Comparison of ENCODE assay signal across 1 cellular context in the genomic region with DNA sequence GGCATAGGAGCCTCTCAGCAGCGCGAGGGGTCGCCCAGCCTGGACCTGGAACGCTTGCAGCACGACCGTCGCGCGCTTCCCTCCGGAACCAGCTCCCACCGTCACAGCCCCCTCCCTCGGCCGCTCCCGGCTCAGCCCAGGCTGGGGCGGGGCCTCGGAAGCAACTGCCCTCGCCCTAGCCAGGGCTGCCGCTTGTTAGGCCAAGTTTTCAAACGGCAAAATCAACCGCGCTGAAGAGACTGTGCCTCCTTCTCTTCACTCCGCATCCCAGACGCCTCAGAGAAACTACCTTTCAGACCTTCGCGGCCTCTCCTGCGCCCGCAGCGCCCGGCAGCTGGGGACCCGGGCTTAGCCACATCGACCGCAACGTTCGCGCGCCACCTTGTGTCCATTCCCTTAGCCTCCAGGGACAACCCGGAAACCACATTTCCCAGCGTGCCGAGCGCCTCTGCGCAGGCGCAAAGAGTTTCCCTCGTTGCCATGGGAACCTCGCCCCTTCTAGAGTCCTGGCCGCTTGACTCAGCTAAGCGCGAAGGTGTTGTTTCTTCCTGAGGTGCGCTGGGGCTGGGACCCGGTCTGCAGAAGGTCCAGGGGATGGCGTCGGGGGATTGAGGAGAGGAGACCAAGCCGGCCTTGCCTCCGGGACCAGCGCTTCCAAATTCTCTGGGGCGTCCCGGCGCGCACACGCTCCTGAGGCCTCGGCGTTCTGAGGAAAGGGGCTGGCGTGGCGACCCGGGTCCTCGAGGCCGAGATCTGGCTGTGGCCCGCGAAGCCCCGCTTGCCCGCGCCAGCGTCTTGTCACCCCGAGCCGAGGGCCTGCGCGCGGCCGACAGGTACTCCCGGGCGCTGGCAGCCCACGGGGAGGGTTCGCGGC.
A peak's percentile ranks its signal among the peaks of the same experiment; 100 is the strongest.
TF ChIP-seq lines count a peak whose summit lies in the region.

No MANE protein-coding gene starts in this region.

TF ChIP-seq in K562, 482 proteins besides CTCF, POLR2A, EP300 and RAD21 (continued from another document):
- TF ChIP-seq ZNF3 (CRISPR knock-in tag; IDR thresholded peaks at IDR 0.05) (no peak), RAD51 (IDR thresholded peaks at IDR 0.05; ENCODE audit: borderline replicate concordance, low read depth) (no peak), ZNF175 (CRISPR knock-in tag; IDR thresholded peaks at IDR 0.05; ENCODE audit: low read depth) (peak; percentile 77), ZNF717 (CRISPR knock-in tag; IDR thresholded peaks at IDR 0.05) (no peak), SP2 (IDR thresholded peaks at IDR 0.05; ENCODE audit: extremely low read depth, low read depth, low read length, poor library complexity, severe bottlenecking) (no peak), PYGO2 (tag; IDR thresholded peaks at IDR 0.05) (no peak), ZNF24 (IDR thresholded peaks at IDR 0.05) (no peak), LARP7 (IDR thresholded peaks at IDR 0.05) (no peak), HLTF (IDR thresholded peaks at IDR 0.05) (no peak; the same call in 1 of the 2 replicates), PHTF2 (CRISPR knock-in tag; IDR thresholded peaks at IDR 0.05) (no peak), BRF1 (IDR thresholded peaks at IDR 0.05; ENCODE audit: borderline replicate concordance, extremely low read depth, insufficient read length) (no peak), ASH1L (IDR thresholded peaks at IDR 0.05; ENCODE audit: borderline replicate concordance, low read depth, partially characterized antibody) (no peak), HNRNPUL1 (IDR thresholded peaks at IDR 0.05; ENCODE audit: low read length) (no peak), MTF1 (CRISPR knock-in tag; IDR thresholded peaks at IDR 0.05; ENCODE audit: borderline replicate concordance) (no peak), RHOXF2B (CRISPR knock-in tag; conservative IDR thresholded peaks at IDR 0.05) (no peak), MAZ (CRISPR knock-in tag; conservative IDR thresholded peaks at IDR 0.05 in 1 of 2, IDR thresholded peaks at IDR 0.05 in 1 of 2) (peak; percentile 92 to 99), JUN (IDR thresholded peaks at IDR 0.05; ENCODE audit: borderline replicate concordance, low read depth, low read length) (0 out of 2 replicates have a peak, but pooled peaks have one; percentile 7), JUN (CRISPR knock-in tag; IDR thresholded peaks at IDR 0.05; ENCODE audit: borderline replicate concordance) (peak; percentile 50; the same call in 1 of the 2 replicates), TFAM (CRISPR knock-in tag; conservative IDR thresholded peaks at IDR 0.05) (no peak)
- TF ChIP-seq, protein P1, sequence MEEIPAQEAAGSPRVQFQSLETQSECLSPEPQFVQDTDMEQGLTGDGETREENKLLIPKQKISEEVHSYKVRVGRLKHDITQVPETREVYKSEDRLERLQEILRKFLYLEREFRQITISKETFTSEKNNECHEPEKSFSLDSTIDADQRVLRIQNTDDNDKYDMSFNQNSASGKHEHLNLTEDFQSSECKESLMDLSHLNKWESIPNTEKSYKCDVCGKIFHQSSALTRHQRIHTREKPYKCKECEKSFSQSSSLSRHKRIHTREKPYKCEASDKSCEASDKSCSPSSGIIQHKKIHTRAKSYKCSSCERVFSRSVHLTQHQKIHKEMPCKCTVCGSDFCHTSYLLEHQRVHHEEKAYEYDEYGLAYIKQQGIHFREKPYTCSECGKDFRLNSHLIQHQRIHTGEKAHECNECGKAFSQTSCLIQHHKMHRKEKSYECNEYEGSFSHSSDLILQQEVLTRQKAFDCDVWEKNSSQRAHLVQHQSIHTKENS (CRISPR knock-in tag; IDR thresholded peaks at IDR 0.05) = no peak
- TF ChIP-seq, protein P2, sequence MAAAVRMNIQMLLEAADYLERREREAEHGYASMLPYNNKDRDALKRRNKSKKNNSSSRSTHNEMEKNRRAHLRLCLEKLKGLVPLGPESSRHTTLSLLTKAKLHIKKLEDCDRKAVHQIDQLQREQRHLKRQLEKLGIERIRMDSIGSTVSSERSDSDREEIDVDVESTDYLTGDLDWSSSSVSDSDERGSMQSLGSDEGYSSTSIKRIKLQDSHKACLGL (CRISPR knock-in tag; IDR thresholded peaks at IDR 0.05; ENCODE audit: borderline replicate concordance, poor library complexity, severe bottlenecking) = no peak
- TF ChIP-seq, protein P3, sequence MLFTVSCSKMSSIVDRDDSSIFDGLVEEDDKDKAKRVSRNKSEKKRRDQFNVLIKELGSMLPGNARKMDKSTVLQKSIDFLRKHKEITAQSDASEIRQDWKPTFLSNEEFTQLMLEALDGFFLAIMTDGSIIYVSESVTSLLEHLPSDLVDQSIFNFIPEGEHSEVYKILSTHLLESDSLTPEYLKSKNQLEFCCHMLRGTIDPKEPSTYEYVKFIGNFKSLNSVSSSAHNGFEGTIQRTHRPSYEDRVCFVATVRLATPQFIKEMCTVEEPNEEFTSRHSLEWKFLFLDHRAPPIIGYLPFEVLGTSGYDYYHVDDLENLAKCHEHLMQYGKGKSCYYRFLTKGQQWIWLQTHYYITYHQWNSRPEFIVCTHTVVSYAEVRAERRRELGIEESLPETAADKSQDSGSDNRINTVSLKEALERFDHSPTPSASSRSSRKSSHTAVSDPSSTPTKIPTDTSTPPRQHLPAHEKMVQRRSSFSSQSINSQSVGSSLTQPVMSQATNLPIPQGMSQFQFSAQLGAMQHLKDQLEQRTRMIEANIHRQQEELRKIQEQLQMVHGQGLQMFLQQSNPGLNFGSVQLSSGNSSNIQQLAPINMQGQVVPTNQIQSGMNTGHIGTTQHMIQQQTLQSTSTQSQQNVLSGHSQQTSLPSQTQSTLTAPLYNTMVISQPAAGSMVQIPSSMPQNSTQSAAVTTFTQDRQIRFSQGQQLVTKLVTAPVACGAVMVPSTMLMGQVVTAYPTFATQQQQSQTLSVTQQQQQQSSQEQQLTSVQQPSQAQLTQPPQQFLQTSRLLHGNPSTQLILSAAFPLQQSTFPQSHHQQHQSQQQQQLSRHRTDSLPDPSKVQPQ (CRISPR knock-in tag; IDR thresholded peaks at IDR 0.05; ENCODE audit: borderline replicate concordance) = no peak
- TF ChIP-seq, protein P4, sequence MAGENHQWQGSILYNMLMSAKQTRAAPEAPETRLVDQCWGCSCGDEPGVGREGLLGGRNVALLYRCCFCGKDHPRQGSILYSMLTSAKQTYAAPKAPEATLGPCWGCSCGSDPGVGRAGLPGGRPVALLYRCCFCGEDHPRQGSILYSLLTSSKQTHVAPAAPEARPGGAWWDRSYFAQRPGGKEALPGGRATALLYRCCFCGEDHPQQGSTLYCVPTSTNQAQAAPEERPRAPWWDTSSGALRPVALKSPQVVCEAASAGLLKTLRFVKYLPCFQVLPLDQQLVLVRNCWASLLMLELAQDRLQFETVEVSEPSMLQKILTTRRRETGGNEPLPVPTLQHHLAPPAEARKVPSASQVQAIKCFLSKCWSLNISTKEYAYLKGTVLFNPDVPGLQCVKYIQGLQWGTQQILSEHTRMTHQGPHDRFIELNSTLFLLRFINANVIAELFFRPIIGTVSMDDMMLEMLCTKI (IDR thresholded peaks at IDR 0.05; ENCODE audit: partially characterized antibody) = no peak
- TF ChIP-seq, protein P5, sequence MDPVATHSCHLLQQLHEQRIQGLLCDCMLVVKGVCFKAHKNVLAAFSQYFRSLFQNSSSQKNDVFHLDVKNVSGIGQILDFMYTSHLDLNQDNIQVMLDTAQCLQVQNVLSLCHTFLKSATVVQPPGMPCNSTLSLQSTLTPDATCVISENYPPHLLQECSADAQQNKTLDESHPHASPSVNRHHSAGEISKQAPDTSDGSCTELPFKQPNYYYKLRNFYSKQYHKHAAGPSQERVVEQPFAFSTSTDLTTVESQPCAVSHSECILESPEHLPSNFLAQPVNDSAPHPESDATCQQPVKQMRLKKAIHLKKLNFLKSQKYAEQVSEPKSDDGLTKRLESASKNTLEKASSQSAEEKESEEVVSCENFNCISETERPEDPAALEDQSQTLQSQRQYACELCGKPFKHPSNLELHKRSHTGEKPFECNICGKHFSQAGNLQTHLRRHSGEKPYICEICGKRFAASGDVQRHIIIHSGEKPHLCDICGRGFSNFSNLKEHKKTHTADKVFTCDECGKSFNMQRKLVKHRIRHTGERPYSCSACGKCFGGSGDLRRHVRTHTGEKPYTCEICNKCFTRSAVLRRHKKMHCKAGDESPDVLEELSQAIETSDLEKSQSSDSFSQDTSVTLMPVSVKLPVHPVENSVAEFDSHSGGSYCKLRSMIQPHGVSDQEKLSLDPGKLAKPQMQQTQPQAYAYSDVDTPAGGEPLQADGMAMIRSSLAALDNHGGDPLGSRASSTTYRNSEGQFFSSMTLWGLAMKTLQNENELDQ (CRISPR knock-in tag; IDR thresholded peaks at IDR 0.05; ENCODE audit: borderline replicate concordance) = 0 out of 2 replicates have a peak, but pooled peaks have one; percentile 32
- TF ChIP-seq, protein P6, sequence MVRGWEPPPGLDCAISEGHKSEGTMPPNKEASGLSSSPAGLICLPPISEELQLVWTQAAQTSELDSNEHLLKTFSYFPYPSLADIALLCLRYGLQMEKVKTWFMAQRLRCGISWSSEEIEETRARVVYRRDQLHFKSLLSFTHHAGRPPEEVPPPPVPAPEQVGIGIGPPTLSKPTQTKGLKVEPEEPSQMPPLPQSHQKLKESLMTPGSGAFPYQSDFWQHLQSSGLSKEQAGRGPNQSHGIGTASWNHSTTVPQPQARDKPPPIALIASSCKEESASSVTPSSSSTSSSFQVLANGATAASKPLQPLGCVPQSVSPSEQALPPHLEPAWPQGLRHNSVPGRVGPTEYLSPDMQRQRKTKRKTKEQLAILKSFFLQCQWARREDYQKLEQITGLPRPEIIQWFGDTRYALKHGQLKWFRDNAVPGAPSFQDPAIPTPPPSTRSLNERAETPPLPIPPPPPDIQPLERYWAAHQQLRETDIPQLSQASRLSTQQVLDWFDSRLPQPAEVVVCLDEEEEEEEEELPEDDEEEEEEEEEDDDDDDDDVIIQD (CRISPR knock-in tag; IDR thresholded peaks at IDR 0.05) = no peak
- TF ChIP-seq, protein P7, sequence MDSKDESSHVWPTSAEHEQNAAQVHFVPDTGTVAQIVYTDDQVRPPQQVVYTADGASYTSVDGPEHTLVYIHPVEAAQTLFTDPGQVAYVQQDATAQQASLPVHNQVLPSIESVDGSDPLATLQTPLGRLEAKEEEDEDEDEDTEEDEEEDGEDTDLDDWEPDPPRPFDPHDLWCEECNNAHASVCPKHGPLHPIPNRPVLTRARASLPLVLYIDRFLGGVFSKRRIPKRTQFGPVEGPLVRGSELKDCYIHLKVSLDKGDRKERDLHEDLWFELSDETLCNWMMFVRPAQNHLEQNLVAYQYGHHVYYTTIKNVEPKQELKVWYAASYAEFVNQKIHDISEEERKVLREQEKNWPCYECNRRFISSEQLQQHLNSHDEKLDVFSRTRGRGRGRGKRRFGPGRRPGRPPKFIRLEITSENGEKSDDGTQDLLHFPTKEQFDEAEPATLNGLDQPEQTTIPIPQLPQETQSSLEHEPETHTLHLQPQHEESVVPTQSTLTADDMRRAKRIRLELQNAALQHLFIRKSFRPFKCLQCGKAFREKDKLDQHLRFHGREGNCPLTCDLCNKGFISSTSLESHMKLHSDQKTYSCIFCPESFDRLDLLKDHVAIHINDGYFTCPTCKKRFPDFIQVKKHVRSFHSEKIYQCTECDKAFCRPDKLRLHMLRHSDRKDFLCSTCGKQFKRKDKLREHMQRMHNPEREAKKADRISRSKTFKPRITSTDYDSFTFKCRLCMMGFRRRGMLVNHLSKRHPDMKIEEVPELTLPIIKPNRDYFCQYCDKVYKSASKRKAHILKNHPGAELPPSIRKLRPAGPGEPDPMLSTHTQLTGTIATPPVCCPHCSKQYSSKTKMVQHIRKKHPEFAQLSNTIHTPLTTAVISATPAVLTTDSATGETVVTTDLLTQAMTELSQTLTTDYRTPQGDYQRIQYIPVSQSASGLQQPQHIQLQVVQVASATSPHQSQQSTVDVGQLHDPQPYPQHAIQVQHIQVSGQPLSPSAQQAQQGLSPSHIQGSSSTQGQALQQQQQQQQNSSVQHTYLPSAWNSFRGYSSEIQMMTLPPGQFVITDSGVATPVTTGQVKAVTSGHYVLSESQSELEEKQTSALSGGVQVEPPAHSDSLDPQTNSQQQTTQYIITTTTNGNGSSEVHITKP (IDR thresholded peaks at IDR 0.05; ENCODE audit: partially characterized antibody) = peak; percentile 61
- TF ChIP-seq, protein P8, sequence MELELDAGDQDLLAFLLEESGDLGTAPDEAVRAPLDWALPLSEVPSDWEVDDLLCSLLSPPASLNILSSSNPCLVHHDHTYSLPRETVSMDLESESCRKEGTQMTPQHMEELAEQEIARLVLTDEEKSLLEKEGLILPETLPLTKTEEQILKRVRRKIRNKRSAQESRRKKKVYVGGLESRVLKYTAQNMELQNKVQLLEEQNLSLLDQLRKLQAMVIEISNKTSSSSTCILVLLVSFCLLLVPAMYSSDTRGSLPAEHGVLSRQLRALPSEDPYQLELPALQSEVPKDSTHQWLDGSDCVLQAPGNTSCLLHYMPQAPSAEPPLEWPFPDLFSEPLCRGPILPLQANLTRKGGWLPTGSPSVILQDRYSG (tag; conservative IDR thresholded peaks at IDR 0.05; ENCODE audit: low read depth) = no peak
